Comparison of ENCODE assay signal across 8 cellular contexts in the genomic region with DNA sequence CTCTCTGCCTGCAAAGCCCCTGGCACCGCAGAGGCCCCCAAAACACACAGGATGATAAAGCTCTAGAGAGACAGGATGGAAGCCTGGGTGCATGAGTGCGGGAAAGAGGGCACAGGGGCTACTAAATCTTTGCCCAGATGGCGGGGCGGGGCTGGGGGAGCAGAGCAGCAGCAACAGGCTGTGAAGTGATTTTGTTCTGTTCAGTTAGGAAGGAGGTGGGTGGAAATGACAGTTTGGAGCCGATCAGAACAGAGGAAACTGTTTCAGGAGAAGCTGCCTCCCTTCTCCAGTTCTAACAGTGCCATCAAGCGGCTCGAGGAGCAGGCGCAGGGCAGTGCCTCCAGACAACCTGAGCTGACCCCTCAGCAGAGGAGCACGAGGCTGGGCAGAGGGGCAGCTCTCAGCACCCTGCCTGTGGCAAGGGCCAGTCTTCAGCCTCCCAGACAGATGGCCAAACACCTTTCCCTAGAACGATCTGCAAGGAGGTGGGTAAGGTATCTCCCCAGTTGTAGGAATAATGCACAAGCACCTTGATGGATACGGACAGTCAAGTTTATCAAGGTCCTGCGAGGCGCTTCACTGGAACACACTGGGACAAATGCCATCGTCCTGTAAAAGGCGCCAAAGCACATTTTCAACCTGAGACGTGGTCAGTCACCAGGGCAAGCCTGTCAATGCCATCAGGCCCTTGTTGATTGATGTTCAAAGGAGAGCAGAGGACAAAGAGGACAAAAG. TPM values are rescaled to one million over a fixed set of nuclear protein-coding genes. Genes with fewer than 3 reads are reported as not detected.
DNase-seq lines count a peak whose midpoint lies in the region; ATAC-seq and TF ChIP-seq lines count a peak whose summit lies in the region.

No MANE protein-coding gene starts in this region.

- peak overlapping the region; percentile 4 to 91 (median 83) for H3K27ac ChIP-seq in dorsolateral prefrontal cortex

- peak overlapping the region in 40 of 59 donors; percentile 0 to 59 (median 32) for H3K4me3 ChIP-seq in dorsolateral prefrontal cortex

- H3K27me3 ChIP-seq in dorsolateral prefrontal cortex = no peaks in the 10 kb centered on the region

- peak; percentile 77 to 99 (median 94) for TF ChIP-seq CTCF in dorsolateral prefrontal cortex (IDR thresholded peaks at IDR 0.05 in 54 of 56, conservative IDR thresholded peaks at IDR 0.05 in 2 of 56; ENCODE audit: low read depth in 1 of 56, partially characterized antibody in 56 of 56)

- peak; percentile 61 for ATAC-seq in HG03460 (IDR thresholded peaks at IDR 0.05; ENCODE audit: unreplicated experiment)

- intact Hi-C loops in dorsolateral prefrontal cortex (cut with DNase I) = loop anchor here (1.0 to 10.0 kb wide), 5 partner anchors 229 to 585 kb away; partner anchors contain the start of gene IRF2BP2 (in 1 of the 2)

- DNase-seq in AML-193 (lab: John Stamatoyannopoulos, UW) (peak; percentile 94 to 96), NCI-H526 treated with DMSO at 0.1 percent for 48 hours (lab: John Stamatoyannopoulos, UW) (peak; percentile 52), dorsolateral prefrontal cortex (peak; percentile 60 to 87 (median 82)), lung microvascular endothelial cell (ENCODE audit: low read depth in 2 of 2) (peak; percentile 95 to 96)
- peak; percentile 46 to 66 for DNase-seq in activated CD4-positive, alpha-beta T cell treated with anti-CD3 and anti-CD28 coated beads, Interleukin-2, amount 50 U/mL, for 24 hours (ENCODE audit: low read depth in 1 of 2, low spot score in 1 of 2)
- peak; percentile 47 for DNase-seq in stimulated activated CD8-positive, alpha-beta memory T cell treated with anti-CD3 and anti-CD28 coated beads, Interleukin-12 subunit alpha, Interleukin-12 subunit beta, amount 100 ng/mL, for 1 hour (ENCODE audit: low read depth)

- TF ChIP-seq POLR2A in GM19193 (IDR thresholded peaks at IDR 0.05; ENCODE audit: extremely low read depth, insufficient read depth, insufficient read length) = peak; percentile 42

RNA-seq across cellular contexts. Expression of gene TOMM20, which starts 44.9 kb away (rescaled TPM):
- total RNA-seq in dorsolateral prefrontal cortex (100 to 1,000 TPM in 119 of 120 experiments, 10 to 100 TPM in 1; 96.2 to 291 (median 209) TPM), lung microvascular endothelial cell (74.4 and 78.5 TPM in 2 replicates)

Comparison
In these comparisons a context has a peak if more than half of its experiments do, and no peak if none do; other contexts are left out.
1. Peak in every context shown above with its lines: DNase-seq, ATAC-seq, H3K4me3 ChIP-seq and H3K27ac ChIP-seq.